Comparison of ENCODE assay signal across 13 cellular contexts in genomic region chr2:71458413-71459083, GRCh38. TPM values are rescaled to one million over a fixed set of nuclear protein-coding genes. Genes with fewer than 3 reads are reported as not detected.
A peak's percentile ranks its signal among the peaks of the same experiment; 100 is the strongest.
DNase-seq lines count a peak whose midpoint lies in the region; ATAC-seq, FAIRE-seq and TF ChIP-seq lines count a peak whose summit lies in the region.
"Had no signal": no experiment of that assay in that cellular context is flagged by ENCODE, and none has a peak within 500 bp of the region (broad histone marks: within the 10 kb centered on the region; RNA-seq: fewer than 3 reads in every experiment).

No MANE protein-coding gene starts in this region.

- H3K9me3 ChIP-seq in esophagus muscularis mucosa (no peaks in the 10 kb centered on the region), mesenchymal stem cell (ENCODE audit: control insufficient read depth, low read length) (peaks cover 8% of the 10 kb centered on the region), kidney (ENCODE audit: control insufficient read depth in 1 of 2, low read length in 2 of 2) (no peaks in the 10 kb centered on the region)
- H3K9me3 ChIP-seq: thoracic aorta had no signal

- H3K36me3 ChIP-seq in esophagus muscularis mucosa (no peaks in the 10 kb centered on the region), mesenchymal stem cell (ENCODE audit: control insufficient read depth in 1 of 2, insufficient read depth in 2 of 2, low read depth in 1 of 2, low read length in 2 of 2) (peaks cover 0 to 29% of the 10 kb centered on the region in 2 experiments), kidney (ENCODE audit: control insufficient read depth in 1 of 2, insufficient read depth in 2 of 2, low read length in 2 of 2) (no peaks in the 10 kb centered on the region)
- H3K36me3 ChIP-seq: thoracic aorta had no signal

- WGBS in esophagus muscularis mucosa, result 58% methylated on average over 7 of the region's 7 CpGs
- WGBS in mesenchymal stem cell, result 75% methylated on average over 7 of the region's 7 CpGs

- no peak overlapping the region for H2AFZ ChIP-seq in mesenchymal stem cell (ENCODE audit: low read depth, low read length)

- H3K4me1 ChIP-seq in esophagus muscularis mucosa, result peaks cover 71 to 86% (median 82%) of the 10 kb centered on the region in 4 donors
- peaks cover 67% of the 10 kb centered on the region for H3K4me1 ChIP-seq in mesenchymal stem cell (ENCODE audit: control insufficient read depth, insufficient read depth, low read depth, low read length)
- H3K4me1 ChIP-seq in kidney (ENCODE audit: control insufficient read depth in 1 of 2, insufficient read depth in 1 of 2, low read depth in 1 of 2, low read length in 2 of 2), result peaks cover 16 to 31% of the 10 kb centered on the region in 2 donors

- no peak overlapping the region for H4K8ac ChIP-seq in mesenchymal stem cell (ENCODE audit: low read length)

- H3K27ac ChIP-seq in esophagus muscularis mucosa (replicated peaks in 1 of 4), result peak overlapping the region; percentile 72 to 89 (median 82)
- peak overlapping the region; percentile 78 for H3K27ac ChIP-seq in mesenchymal stem cell (ENCODE audit: low read length, poor library complexity, severe bottlenecking)
- H3K27ac ChIP-seq in kidney (ENCODE audit: low read depth in 2 of 2, low read length in 2 of 2), result no peak overlapping the region

- DNase-seq in AG08396 (ENCODE audit: low spot score) (peak; percentile 61), NB4 (ENCODE audit: low read depth) (peak; percentile 61), esophagus muscularis mucosa (ENCODE audit: extremely low spot score) (peak; percentile 91), mesenchymal stem cell (peak; percentile 70), kidney (no peak), frontal cortex (ENCODE audit: low spot score in 2 of 2) (no peak)
- DNase-seq: NCI-H446 treated with DMSO at 0.1 percent for 48 hours; nephron progenitor cell; stimulated activated CD4-positive, alpha-beta T cell treated with anti-CD3 and anti-CD28 coated beads, Interleukin-4, amount 100 ng/mL, for 1 hour; T-helper 1 cell had no signal

- no peak overlapping the region for H2BK15ac ChIP-seq in mesenchymal stem cell (ENCODE audit: low read depth, poor library complexity, severe bottlenecking)

- H3K18ac ChIP-seq in mesenchymal stem cell (ENCODE audit: low read depth in 1 of 2, low read length in 2 of 2), result no peak overlapping the region

- ATAC-seq in HG03159 (IDR thresholded peaks at IDR 0.05; ENCODE audit: unreplicated experiment) (no peak), GM18909 (IDR thresholded peaks at IDR 0.05; ENCODE audit: poor library complexity, unreplicated experiment) (no peak)

- no peak overlapping the region for H3K4me2 ChIP-seq in mesenchymal stem cell (ENCODE audit: low read length, poor library complexity, severe bottlenecking)

- FAIRE-seq in kidney (lab: Jason Lieb, UNC) (no peak), frontal cortex (lab: Jason Lieb, UNC) (no peak)

- TF ChIP-seq EP300 in esophagus muscularis mucosa (IDR thresholded peaks at IDR 0.05), result no peak

- H2AK5ac ChIP-seq in mesenchymal stem cell (ENCODE audit: low read length, severe bottlenecking), result peak overlapping the region; percentile 86

- H2BK5ac ChIP-seq in mesenchymal stem cell (ENCODE audit: low read depth, low read length, poor library complexity, severe bottlenecking), result no peak overlapping the region

- no peak overlapping the region for H4K91ac ChIP-seq in mesenchymal stem cell (ENCODE audit: low read length)

- no peak overlapping the region for H3K23ac ChIP-seq in mesenchymal stem cell (ENCODE audit: low read length in 2 of 2)

- no peak overlapping the region for H3K4ac ChIP-seq in mesenchymal stem cell (ENCODE audit: low read depth in 1 of 2, low read length in 2 of 2)

- TF ChIP-seq POLR2A in NB4 (IDR thresholded peaks at IDR 0.05; ENCODE audit: extremely low read depth, insufficient read length) (no peak), esophagus muscularis mucosa (IDR thresholded peaks at IDR 0.05; ENCODE audit: low read depth) (no peak)

- no peaks in the 10 kb centered on the region for H3K27me3 ChIP-seq in esophagus muscularis mucosa
- H3K27me3 ChIP-seq in mesenchymal stem cell (ENCODE audit: control insufficient read depth in 1 of 2, insufficient read depth in 1 of 2, low read length in 2 of 2), result peaks cover 0 to 55% of the 10 kb centered on the region in 2 experiments

- no peak overlapping the region for H2BK120ac ChIP-seq in mesenchymal stem cell (ENCODE audit: low read depth, low read length)

- intact Hi-C loops in esophagus muscularis mucosa (cut with DNase I) (no loop called here), kidney (cut with DNase I) (no loop called here)

- H3K79me1 ChIP-seq in mesenchymal stem cell (replicated peaks; ENCODE audit: low read length, poor library complexity, severe bottlenecking), result peaks cover 11% of the 10 kb centered on the region

- H2BK12ac ChIP-seq in mesenchymal stem cell (ENCODE audit: low read length in 2 of 2), result no peak overlapping the region

- no peak overlapping the region for H3K14ac ChIP-seq in mesenchymal stem cell (ENCODE audit: low read length in 2 of 2)

- H3K9ac ChIP-seq in mesenchymal stem cell (ENCODE audit: low read length) (no peak overlapping the region), kidney (ENCODE audit: low read length in 2 of 2) (no peak overlapping the region)

- H3K4me3 ChIP-seq in NB4 (ENCODE audit: low read depth, low read length) (no peak overlapping the region), esophagus muscularis mucosa (no peak overlapping the region), mesenchymal stem cell (ENCODE audit: insufficient read depth in 1 of 2, low read depth in 1 of 2, low read length in 2 of 2) (no peak overlapping the region), kidney (ENCODE audit: low read length in 2 of 2) (no peak overlapping the region)
- H3K4me3 ChIP-seq: thoracic aorta had no signal

- TF ChIP-seq CTCF in NB4 (IDR thresholded peaks at IDR 0.05; ENCODE audit: low read depth, low read length) (no peak), esophagus muscularis mucosa (IDR thresholded peaks at IDR 0.05) (no peak), kidney (IDR thresholded peaks at IDR 0.05; ENCODE audit: borderline replicate concordance, extremely low read depth, insufficient read depth) (no peak)

RNA-seq across cellular contexts. Expression of gene DYSF, which starts 5.2 kb away (rescaled TPM):
- total RNA-seq in esophagus muscularis mucosa, result 10 to 100 TPM; 17.4 to 40.7 (median 18.5) TPM
- 0.33 TPM for polyA plus RNA-seq in mesenchymal stem cell (2013, experiment 1 of 2)
- 0.37 TPM for polyA plus RNA-seq in mesenchymal stem cell (2013, experiment 2 of 2)
- 19.8 TPM for total RNA-seq in kidney
- polyA plus RNA-seq in kidney (ENCODE audit: insufficient read depth, low read depth, low replicate concordance), result 11.3 TPM
- 0.82 TPM for total RNA-seq in frontal cortex

Comparison
In these comparisons a context has a peak if more than half of its experiments do, and no peak if none do; other contexts are left out.
1. DNase-seq: peak in AG08396 (single experiment), NB4 (single experiment), esophagus muscularis mucosa (single experiment) and mesenchymal stem cell (single experiment); none in kidney (single experiment) and frontal cortex (0 of 2).
2. H3K27ac ChIP-seq: peak in esophagus muscularis mucosa (4 of 4) and mesenchymal stem cell (single experiment); none in kidney (0 of 2).
3. RNA of gene DYSF, which starts 5.2 kb away (total RNA-seq): 19.8 TPM in kidney (single experiment) and 17.4 to 40.7 TPM in esophagus muscularis mucosa; 0.82 TPM in frontal cortex (single experiment); every median in the first group is over 10 times any median in the second.